24 cellular contexts compared by ENCODE assay signal in genomic region chr4:71659979-71660378, GRCh38.
"Had no signal": no experiment of that assay in that cellular context is flagged by ENCODE, and none has a peak within 500 bp of the region (broad histone marks: within the 10 kb centered on the region; RNA-seq: fewer than 3 reads in every experiment).

No MANE protein-coding gene starts in this region.

- H3K9me3 Mint-ChIP-seq: IgD-negative memory B cell had no signal

- H3K4me3 ChIP-seq: K562, SJSA1, SK-N-MC had no signal

- H3K36me3 Mint-ChIP-seq: IgD-negative memory B cell had no signal

- FAIRE-seq: HepG2, K562, RCC 7860 had no signal

- ATAC-seq: HepG2, K562 had no signal

- H3K9ac ChIP-seq: KMS-11 had no signal

- H3K9me3 ChIP-seq: SJSA1 had no signal

- H3K27me3 ChIP-seq: SJSA1 had no signal

- DNase-seq: Kasumi-1, MM.1S, NCI-H1092 treated with DMSO at 0.1 percent for 48 hours, NCI-H1436, NCI-H187, NCI-H2029, NCI-H2081 treated with DMSO at 0.1 percent for 48 hours, NCI-H2171, NCI-H226, NCI-H446, NCI-H510A, NCI-H524 treated with DMSO at 0.1 percent for 48 hours, NCI-H69, NCI-H774, Right ventricle myocardium superior, RPMI8226, SIG-M5 had no signal

- H3K4me1 ChIP-seq: SJSA1 had no signal

- H3K36me3 ChIP-seq: SJSA1 had no signal

- H3K4me3 Mint-ChIP-seq: IgD-negative memory B cell had no signal

- H3K27ac ChIP-seq: KMS-11, SJSA1, SK-N-MC had no signal

- H3K27ac Mint-ChIP-seq: IgD-negative memory B cell had no signal

- H3K4me1 Mint-ChIP-seq: IgD-negative memory B cell had no signal

- H3K4me2 ChIP-seq: KMS-11 had no signal
